In genomic region chr13:97220151-97220900, GRCh38 we compare ENCODE assay signal across 1 cellular context.
TF ChIP-seq lines count a peak whose summit lies in the region.

No MANE protein-coding gene starts in this region.

TF ChIP-seq in K562, 482 proteins besides CTCF, POLR2A, EP300 and RAD21 (continued from another document):
- TF ChIP-seq, protein P1, sequence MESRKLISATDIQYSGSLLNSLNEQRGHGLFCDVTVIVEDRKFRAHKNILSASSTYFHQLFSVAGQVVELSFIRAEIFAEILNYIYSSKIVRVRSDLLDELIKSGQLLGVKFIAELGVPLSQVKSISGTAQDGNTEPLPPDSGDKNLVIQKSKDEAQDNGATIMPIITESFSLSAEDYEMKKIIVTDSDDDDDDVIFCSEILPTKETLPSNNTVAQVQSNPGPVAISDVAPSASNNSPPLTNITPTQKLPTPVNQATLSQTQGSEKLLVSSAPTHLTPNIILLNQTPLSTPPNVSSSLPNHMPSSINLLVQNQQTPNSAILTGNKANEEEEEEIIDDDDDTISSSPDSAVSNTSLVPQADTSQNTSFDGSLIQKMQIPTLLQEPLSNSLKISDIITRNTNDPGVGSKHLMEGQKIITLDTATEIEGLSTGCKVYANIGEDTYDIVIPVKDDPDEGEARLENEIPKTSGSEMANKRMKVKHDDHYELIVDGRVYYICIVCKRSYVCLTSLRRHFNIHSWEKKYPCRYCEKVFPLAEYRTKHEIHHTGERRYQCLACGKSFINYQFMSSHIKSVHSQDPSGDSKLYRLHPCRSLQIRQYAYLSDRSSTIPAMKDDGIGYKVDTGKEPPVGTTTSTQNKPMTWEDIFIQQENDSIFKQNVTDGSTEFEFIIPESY (CRISPR knock-in tag; IDR thresholded peaks at IDR 0.05) = no peak
- TF ChIP-seq, protein P2, sequence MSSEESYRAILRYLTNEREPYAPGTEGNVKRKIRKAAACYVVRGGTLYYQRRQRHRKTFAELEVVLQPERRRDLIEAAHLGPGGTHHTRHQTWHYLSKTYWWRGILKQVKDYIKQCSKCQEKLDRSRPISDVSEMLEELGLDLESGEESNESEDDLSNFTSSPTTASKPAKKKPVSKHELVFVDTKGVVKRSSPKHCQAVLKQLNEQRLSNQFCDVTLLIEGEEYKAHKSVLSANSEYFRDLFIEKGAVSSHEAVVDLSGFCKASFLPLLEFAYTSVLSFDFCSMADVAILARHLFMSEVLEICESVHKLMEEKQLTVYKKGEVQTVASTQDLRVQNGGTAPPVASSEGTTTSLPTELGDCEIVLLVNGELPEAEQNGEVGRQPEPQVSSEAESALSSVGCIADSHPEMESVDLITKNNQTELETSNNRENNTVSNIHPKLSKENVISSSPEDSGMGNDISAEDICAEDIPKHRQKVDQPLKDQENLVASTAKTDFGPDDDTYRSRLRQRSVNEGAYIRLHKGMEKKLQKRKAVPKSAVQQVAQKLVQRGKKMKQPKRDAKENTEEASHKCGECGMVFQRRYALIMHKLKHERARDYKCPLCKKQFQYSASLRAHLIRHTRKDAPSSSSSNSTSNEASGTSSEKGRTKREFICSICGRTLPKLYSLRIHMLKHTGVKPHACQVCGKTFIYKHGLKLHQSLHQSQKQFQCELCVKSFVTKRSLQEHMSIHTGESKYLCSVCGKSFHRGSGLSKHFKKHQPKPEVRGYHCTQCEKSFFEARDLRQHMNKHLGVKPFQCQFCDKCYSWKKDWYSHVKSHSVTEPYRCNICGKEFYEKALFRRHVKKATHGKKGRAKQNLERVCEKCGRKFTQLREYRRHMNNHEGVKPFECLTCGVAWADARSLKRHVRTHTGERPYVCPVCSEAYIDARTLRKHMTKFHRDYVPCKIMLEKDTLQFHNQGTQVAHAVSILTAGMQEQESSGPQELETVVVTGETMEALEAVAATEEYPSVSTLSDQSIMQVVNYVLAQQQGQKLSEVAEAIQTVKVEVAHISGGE (CRISPR knock-in tag; IDR thresholded peaks at IDR 0.05) = no peak
- TF ChIP-seq E4F1 (CRISPR knock-in tag; IDR thresholded peaks at IDR 0.05; ENCODE audit: borderline replicate concordance) = no peak
